In genomic region chr13:24502567-24503375, GRCh38 we compare ENCODE assay signal across 1 cellular context.
A peak's percentile ranks its signal among the peaks of the same experiment; 100 is the strongest.
TF ChIP-seq lines count a peak whose summit lies in the region.

No MANE protein-coding gene starts in this region.

TF ChIP-seq in K562, 482 proteins besides CTCF, POLR2A, EP300 and RAD21 (continued from another document):
- TF ChIP-seq CHD7 (IDR thresholded peaks at IDR 0.05; ENCODE audit: low read depth, low read length) (no peak), PHF20 (IDR thresholded peaks at IDR 0.05; ENCODE audit: partially characterized antibody) (no peak), ZKSCAN1 (IDR thresholded peaks at IDR 0.05; ENCODE audit: low read depth, low read length) (no peak), ATF3 (IDR thresholded peaks at IDR 0.05) (peak; percentile 53), ATF3 (CRISPR knock-in tag; conservative IDR thresholded peaks at IDR 0.05) (no peak), MEIS2 (IDR thresholded peaks at IDR 0.05; ENCODE audit: partially characterized antibody) (peak; percentile 88), ZBTB17 (CRISPR knock-in tag; IDR thresholded peaks at IDR 0.05) (no peak), TEAD1 (CRISPR knock-in tag; IDR thresholded peaks at IDR 0.05) (no peak), ZNF431 (CRISPR knock-in tag; IDR thresholded peaks at IDR 0.05) (no peak), TGIF2 (CRISPR knock-in tag; IDR thresholded peaks at IDR 0.05) (no peak), ARID2 (IDR thresholded peaks at IDR 0.05) (no peak), TAF9B (IDR thresholded peaks at IDR 0.05; ENCODE audit: partially characterized antibody) (no peak), NUFIP1 (IDR thresholded peaks at IDR 0.05; ENCODE audit: partially characterized antibody) (no peak), CHD2 (IDR thresholded peaks at IDR 0.05; ENCODE audit: low read depth, low read length) (no peak), BCOR (IDR thresholded peaks at IDR 0.05) (no peak), HNRNPUL1 (IDR thresholded peaks at IDR 0.05; ENCODE audit: low read length) (no peak), C11orf30 (IDR thresholded peaks at IDR 0.05; ENCODE audit: low read depth) (peak; percentile 28; the same call in 1 of the 2 replicates), KLF1 (tag; IDR thresholded peaks at IDR 0.05) (no peak)
TF ChIP-seq in K562: peak in this region for 9.
